Comparison of ENCODE assay signal across 1 cellular context in the genomic region with DNA sequence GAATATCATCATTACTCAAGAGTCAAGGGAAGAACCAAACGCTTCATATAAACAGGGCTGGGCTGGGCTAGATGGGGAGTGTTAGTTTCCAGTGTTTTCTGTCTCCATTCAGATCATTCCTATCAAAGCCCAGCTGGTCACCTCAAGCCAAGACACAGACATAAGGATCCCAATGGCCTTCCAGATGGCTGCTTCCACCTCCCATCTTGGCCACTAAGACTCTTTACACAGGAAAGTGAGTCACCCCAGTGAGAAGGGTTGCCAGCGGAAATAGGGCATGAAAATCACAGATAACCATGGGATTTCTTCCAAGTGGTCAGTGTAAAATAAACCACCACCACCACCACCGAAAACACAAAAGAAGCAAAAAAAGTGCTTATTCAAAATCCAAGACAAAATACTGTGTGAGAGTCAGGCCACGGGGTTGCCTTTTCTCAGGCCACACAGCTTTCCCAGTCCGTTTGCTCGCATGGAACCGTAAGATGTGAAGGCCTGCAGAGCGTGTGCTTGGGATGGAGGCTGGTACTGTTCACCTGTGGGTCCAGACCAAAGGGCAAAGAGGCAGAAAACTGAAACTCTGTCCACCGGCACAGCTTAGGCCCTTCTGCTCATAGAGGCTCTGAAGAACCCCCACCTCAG.
TF ChIP-seq lines count a peak whose summit lies in the region.

No MANE protein-coding gene starts in this region.

TF ChIP-seq in GM12878, 131 proteins besides CTCF, POLR2A, EP300 and RAD21 (continued from another document):
- TF ChIP-seq, protein P1, sequence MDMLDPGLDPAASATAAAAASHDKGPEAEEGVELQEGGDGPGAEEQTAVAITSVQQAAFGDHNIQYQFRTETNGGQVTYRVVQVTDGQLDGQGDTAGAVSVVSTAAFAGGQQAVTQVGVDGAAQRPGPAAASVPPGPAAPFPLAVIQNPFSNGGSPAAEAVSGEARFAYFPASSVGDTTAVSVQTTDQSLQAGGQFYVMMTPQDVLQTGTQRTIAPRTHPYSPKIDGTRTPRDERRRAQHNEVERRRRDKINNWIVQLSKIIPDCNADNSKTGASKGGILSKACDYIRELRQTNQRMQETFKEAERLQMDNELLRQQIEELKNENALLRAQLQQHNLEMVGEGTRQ (IDR thresholded peaks at IDR 0.05; ENCODE audit: borderline replicate concordance, low read depth, low read length): no peak
- TF ChIP-seq NR2C1 (IDR thresholded peaks at IDR 0.05): no peak
- TF ChIP-seq SIN3A (IDR thresholded peaks at IDR 0.05; ENCODE audit: low read depth, low read length): no peak
- TF ChIP-seq JUNB (IDR thresholded peaks at IDR 0.05): no peak
- no peak for TF ChIP-seq SP1 (IDR thresholded peaks at IDR 0.05; ENCODE audit: low read depth, low read length)
- no peak for TF ChIP-seq HCFC1 (IDR thresholded peaks at IDR 0.05; ENCODE audit: low read length)
- no peak for TF ChIP-seq ATF7 (IDR thresholded peaks at IDR 0.05; ENCODE audit: low read depth)
- no peak for TF ChIP-seq KDM1A (IDR thresholded peaks at IDR 0.05; ENCODE audit: borderline replicate concordance)
- TF ChIP-seq SUZ12 (IDR thresholded peaks at IDR 0.05; ENCODE audit: unreplicated experiment): no peak
- no peak for TF ChIP-seq RFX5 (IDR thresholded peaks at IDR 0.05; ENCODE audit: low read depth, low read length)
- no peak for TF ChIP-seq ASH2L (IDR thresholded peaks at IDR 0.05; ENCODE audit: borderline replicate concordance, low read depth)
- TF ChIP-seq, protein P2, sequence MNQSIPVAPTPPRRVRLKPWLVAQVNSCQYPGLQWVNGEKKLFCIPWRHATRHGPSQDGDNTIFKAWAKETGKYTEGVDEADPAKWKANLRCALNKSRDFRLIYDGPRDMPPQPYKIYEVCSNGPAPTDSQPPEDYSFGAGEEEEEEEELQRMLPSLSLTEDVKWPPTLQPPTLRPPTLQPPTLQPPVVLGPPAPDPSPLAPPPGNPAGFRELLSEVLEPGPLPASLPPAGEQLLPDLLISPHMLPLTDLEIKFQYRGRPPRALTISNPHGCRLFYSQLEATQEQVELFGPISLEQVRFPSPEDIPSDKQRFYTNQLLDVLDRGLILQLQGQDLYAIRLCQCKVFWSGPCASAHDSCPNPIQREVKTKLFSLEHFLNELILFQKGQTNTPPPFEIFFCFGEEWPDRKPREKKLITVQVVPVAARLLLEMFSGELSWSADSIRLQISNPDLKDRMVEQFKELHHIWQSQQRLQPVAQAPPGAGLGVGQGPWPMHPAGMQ (IDR thresholded peaks at IDR 0.05; ENCODE audit: borderline replicate concordance): no peak
- no peak for TF ChIP-seq HDGF (IDR thresholded peaks at IDR 0.05)
- no peak for TF ChIP-seq STAT3 (IDR thresholded peaks at IDR 0.05; ENCODE audit: low read depth, low read length)
- TF ChIP-seq NFIC (IDR thresholded peaks at IDR 0.05; ENCODE audit: low read depth, low read length): no peak
- no peak for TF ChIP-seq LARP7 (IDR thresholded peaks at IDR 0.05)
- no peak for TF ChIP-seq MYB (IDR thresholded peaks at IDR 0.05; ENCODE audit: borderline replicate concordance, low read depth, low read length)
- no peak for TF ChIP-seq NFYA (IDR thresholded peaks at IDR 0.05; ENCODE audit: borderline replicate concordance, low read depth, low read length)
